9 cellular contexts compared by ENCODE assay signal in the genomic region with DNA sequence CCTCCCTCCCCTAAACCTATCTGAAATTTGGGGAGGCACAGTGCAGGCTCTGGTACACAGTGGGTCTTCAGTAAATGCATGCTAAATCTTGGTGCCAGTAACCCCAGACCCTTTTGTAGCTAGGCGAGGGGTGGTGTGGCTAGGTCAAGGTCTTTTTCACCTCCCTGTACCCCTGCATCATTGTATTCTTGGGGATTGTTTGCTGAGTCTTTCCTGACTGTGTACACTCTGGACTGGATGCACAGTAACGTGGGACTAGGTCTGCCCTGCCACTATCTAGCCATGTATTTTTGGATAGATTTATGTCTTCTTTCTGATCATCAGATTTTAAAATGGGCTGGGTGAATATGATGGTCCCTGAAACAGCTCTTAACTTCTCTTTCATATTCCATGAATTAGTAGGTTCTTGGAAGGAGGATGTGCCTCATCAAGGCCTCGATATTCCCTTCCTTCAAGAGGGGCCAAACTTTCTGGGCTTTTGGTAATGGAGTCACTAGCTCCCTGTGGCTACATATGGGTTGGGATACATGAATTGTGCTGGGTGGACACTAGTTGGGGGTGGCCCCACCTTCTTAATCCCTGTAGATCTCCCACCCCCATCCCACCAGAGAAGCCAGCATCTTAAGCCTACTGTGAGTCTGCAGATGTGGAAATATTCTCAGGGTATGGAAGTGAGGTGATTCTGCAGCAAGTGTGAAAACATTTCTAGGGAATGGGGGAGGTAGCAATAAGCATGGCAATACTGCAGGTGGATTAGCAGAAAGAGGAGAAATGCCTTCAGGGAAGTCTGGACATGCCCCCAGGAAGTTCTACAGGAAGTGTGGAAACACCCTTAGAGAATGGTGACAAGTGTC. TPM values are rescaled to one million over a fixed set of nuclear protein-coding genes. Genes with fewer than 3 reads are reported as not detected.
DNase-seq lines count a peak whose midpoint lies in the region; ATAC-seq and TF ChIP-seq lines count a peak whose summit lies in the region.
"Had no signal": no experiment of that assay in that cellular context is flagged by ENCODE, and none has a peak within 500 bp of the region (broad histone marks: within the 10 kb centered on the region; RNA-seq: fewer than 3 reads in every experiment).

No MANE protein-coding gene starts in this region.

- H3K36me3 ChIP-seq in HEK293 (ENCODE audit: control insufficient read depth in 2 of 2, insufficient read depth in 1 of 2, low read length in 2 of 2) (peaks cover 0 to 9% of the 10 kb centered on the region in 2 experiments; a peak in 1 of 3 replicates), body of pancreas (replicated peaks in 1 of 2; ENCODE audit: insufficient read depth in 1 of 2, low read depth in 2 of 2) (no peaks in the 10 kb centered on the region), stomach (no peaks in the 10 kb centered on the region), ovary (no peaks in the 10 kb centered on the region)
- H3K36me3 ChIP-seq: thoracic aorta had no signal

- CTCF ChIA-PET in HEK293 (lab: Yijun Ruan, JAX), result interaction anchor here (0.6 to 2.1 kb wide), 5 partner anchors 9 to 394 kb away, joined by 3 to 21 read pairs (median 4); no protein-coding TSS in a partner anchor

- peak overlapping the region; percentile 99 for H3K27ac Mint-ChIP-seq in memory B cell

- POLR2A ChIA-PET in HEK293 (lab: Yijun Ruan, JAX), result interaction anchor here (0.9 kb wide), 1 partner anchor 29 kb away, joined by 3 read pairs; a partner anchor contains a TSS

- no peak overlapping the region for H3K4me3 Mint-ChIP-seq in memory B cell

- H3K9me3 ChIP-seq in HEK293 (ENCODE audit: control insufficient read depth, insufficient read depth, low read depth, low read length) (no peaks in the 10 kb centered on the region), body of pancreas (no peaks in the 10 kb centered on the region), stomach (no peaks in the 10 kb centered on the region), ovary (no peaks in the 10 kb centered on the region)
- H3K9me3 ChIP-seq: thoracic aorta had no signal

- peaks cover 31% of the 10 kb centered on the region for H3K4me1 Mint-ChIP-seq in memory B cell

- TF ChIP-seq POLR2A in body of pancreas (IDR thresholded peaks at IDR 0.05) (no peak), stomach (IDR thresholded peaks at IDR 0.05) (no peak), ovary (IDR thresholded peaks at IDR 0.05) (no peak)

- H3K4me1 ChIP-seq in HEK293 (ENCODE audit: control insufficient read depth, insufficient read depth, low read length) (peaks cover 10% of the 10 kb centered on the region), body of pancreas (peaks cover 39% of the 10 kb centered on the region), stomach (peaks cover 26 to 70% (median 50%) of the 10 kb centered on the region in 4 donors), ovary (ENCODE audit: insufficient read depth) (peaks cover 5% of the 10 kb centered on the region)

- H3K4me3 ChIP-seq in HEK293 (ENCODE audit: low read depth, low read length) (no peak overlapping the region), body of pancreas (no peak overlapping the region), stomach (peak overlapping the region in 1 of 4 donors; percentile 46), ovary (no peak overlapping the region)

- TF ChIP-seq CTCF in HEK293 (tag by site-specific recombination; IDR thresholded peaks at IDR 0.05) (no peak), body of pancreas (IDR thresholded peaks at IDR 0.05) (no peak), stomach (IDR thresholded peaks at IDR 0.05) (no peak), ovary (IDR thresholded peaks at IDR 0.05) (no peak)

- H3K27ac ChIP-seq in HEK293 (ENCODE audit: extremely low read depth, low read depth, low read length) (no peak overlapping the region), body of pancreas (peak overlapping the region; percentile 97 to 100 (median 99)), stomach (peak overlapping the region; percentile 96 to 100 (median 99)), ovary (no peak overlapping the region)

- DNase-seq in body of pancreas, result no peak
- DNase-seq in memory B cell (ENCODE audit: low spot score in 2 of 2), result no peak
- DNase-seq in stomach, result no peak
- DNase-seq in NCI-H2107 treated with DMSO at 0.1 percent for 48 hours (lab: John Stamatoyannopoulos, UW; ENCODE audit: unreplicated experiment), result no peak
- DNase-seq in ovary, result no peak
- DNase-seq: stimulated activated CD4-positive, alpha-beta T cell treated with anti-CD3 and anti-CD28 coated beads, Interleukin-4, amount 100 ng/mL, for 1 hour had no signal

- intact Hi-C loops in body of pancreas (cut with DNase I), result no loop called here
- intact Hi-C loops in stomach (cut with DNase I; ENCODE audit: low total_unique reads), result no loop called here
- intact Hi-C loops in ovary (cut with DNase I), result loop anchor here in 2 of 4 donors (5.0 to 10.0 kb wide), 3 partner anchors 171 to 394 kb away; no protein-coding TSS in a partner anchor

- H3K27me3 ChIP-seq in body of pancreas (no peaks in the 10 kb centered on the region), stomach (no peaks in the 10 kb centered on the region), ovary (no peaks in the 10 kb centered on the region)

- ATAC-seq in body of pancreas, result no peak
- ATAC-seq in memory B cell (ENCODE audit: low read depth), result no peak
- no peak for ATAC-seq in HG03520 (IDR thresholded peaks at IDR 0.05; ENCODE audit: unreplicated experiment)

- WGBS in body of pancreas, 2 donors, result 80 to 91% methylated on average over 3 of the region's 3 CpGs
- WGBS in stomach, 5 donors, result 55 to 71% (median 62%) methylated on average over 3 of the region's 3 CpGs
- 82 to 85% (median 84%) methylated on average over 3 of the region's 3 CpGs for WGBS in ovary, 3 donors

- H3K36me3 Mint-ChIP-seq in memory B cell, result no peaks in the 10 kb centered on the region

- no peaks in the 10 kb centered on the region for H3K9me3 Mint-ChIP-seq in memory B cell

- TF ChIP-seq EP300 in stomach (IDR thresholded peaks at IDR 0.05) (no peak), ovary (IDR thresholded peaks at IDR 0.05) (no peak)

- peaks cover 4% of the 10 kb centered on the region for H3K27me3 Mint-ChIP-seq in memory B cell

TF ChIP-seq in HEK293, 187 proteins besides CTCF, POLR2A, EP300 and RAD21:
- TF ChIP-seq ZNF341 (tag by site-specific recombination; IDR thresholded peaks at IDR 0.05; ENCODE audit: low read depth) (0 out of 2 replicates have a peak, but pooled peaks have one; percentile 4), ZNF624 (tag by site-specific recombination; IDR thresholded peaks at IDR 0.05) (no peak)

RNA-seq across cellular contexts. Expression of a gene that starts 2.1 kb away (rescaled TPM):
- total RNA-seq in body of pancreas, result 10 to 100 TPM in 1 of 2 donors, 1 to 10 TPM in 1; 3.4 to 12.2 TPM
- 10 to 100 TPM in 4 of 5 donors, 1 to 10 TPM in 1; 8.4 to 63.1 (median 28.0) TPM for total RNA-seq in stomach
- polyA plus RNA-seq in stomach, result 10 to 100 TPM; 11.6 to 28.0 (median 25.0) TPM
- total RNA-seq in ovary, result 10 to 100 TPM in 4 of 7 donors, 1 to 10 TPM in 3; 4.9 to 16.0 (median 13.3) TPM
- 10 to 100 TPM in 1 of 2 donors, 1 to 10 TPM in 1; 6.9 to 50.3 TPM for polyA plus RNA-seq in ovary

RNA-seq across cellular contexts. Expression of a gene that starts 29.4 kb away (rescaled TPM):
- 10 to 100 TPM in 1 of 2 donors, 1 to 10 TPM in 1; 4.4 to 14.8 TPM for total RNA-seq in body of pancreas
- total RNA-seq in stomach, result 10 to 100 TPM in 2 of 5 donors, 1 to 10 TPM in 2, under 1 TPM in 1; 0.45 to 15.6 (median 9.7) TPM
- polyA plus RNA-seq in stomach, result 10 to 100 TPM in 2 of 3 donors, 1 to 10 TPM in 1; 7.0 to 21.3 (median 10.9) TPM
- 10 to 100 TPM; 14.4 to 26.5 (median 19.1) TPM for total RNA-seq in ovary
- 10 to 100 TPM; 20.9 to 61.4 TPM for polyA plus RNA-seq in ovary

Comparison
In these comparisons a context has a peak if more than half of its experiments do, and no peak if none do; other contexts are left out.
1. H3K27ac ChIP-seq: peak in body of pancreas (4 of 4) and stomach (5 of 5); none in HEK293 (single experiment) and ovary (0 of 2).